ENCODE assay signal across 8 cellular contexts in genomic region chr16:635573-636205, GRCh38. TPM values are rescaled to one million over a fixed set of nuclear protein-coding genes. Genes with fewer than 3 reads are reported as not detected.
DNase-seq lines count a peak whose midpoint lies in the region; ATAC-seq and TF ChIP-seq lines count a peak whose summit lies in the region.

No MANE protein-coding gene starts in this region.

- H3K4me1 Mint-ChIP-seq in CD4-positive, CD25-positive, alpha-beta regulatory T cell = peaks cover 0 to 12% (median 4%) of the 10 kb centered on the region in 4 donors
- peaks cover 9% of the 10 kb centered on the region for H3K4me1 Mint-ChIP-seq in activated CD4-positive, alpha-beta T cell treated with anti-CD3 and anti-CD28 coated beads, Interleukin-2, amount 10 ng/mL, durations not matched to agents 7 days and 5 days

- peaks cover 21% of the 10 kb centered on the region for H3K4me1 ChIP-seq in CD4-positive, CD25-positive, alpha-beta regulatory T cell (ENCODE audit: control insufficient read depth, insufficient read depth, low read length, poor library complexity, severe bottlenecking)
- peaks cover 3 to 15% of the 10 kb centered on the region in 2 experiments; a peak in 3 of 4 replicates for H3K4me1 ChIP-seq in HCT116 (ENCODE audit: control insufficient read depth in 1 of 2, insufficient read depth in 2 of 2, low read length in 2 of 2)
- peaks cover 0 to 36% of the 10 kb centered on the region in 2 donors for H3K4me1 ChIP-seq in right atrium auricular region
- peaks cover 17 to 65% (median 44%) of the 10 kb centered on the region in 6 donors for H3K4me1 ChIP-seq in spleen

- peak overlapping the region; percentile 78 for H3K4me3 ChIP-seq in CD4-positive, CD25-positive, alpha-beta regulatory T cell (ENCODE audit: low read depth, low read length)
- H3K4me3 ChIP-seq in HCT116 (replicated peaks in 1 of 2; ENCODE audit: low read depth in 1 of 2, low read length in 2 of 2) (peak overlapping the region; percentile 61 to 67), right atrium auricular region (peak overlapping the region; percentile 82 to 85), spleen (peak overlapping the region; percentile 66 to 98 (median 85))

- no peak overlapping the region for H3K27ac ChIP-seq in CD4-positive, CD25-positive, alpha-beta regulatory T cell (ENCODE audit: insufficient read depth, low read length, poor library complexity, severe bottlenecking)
- H3K27ac ChIP-seq in HCT116 (ENCODE audit: low read depth, low read length) (peak overlapping the region; percentile 72), right atrium auricular region (peak overlapping the region; percentile 99), spleen (peak overlapping the region; percentile 93 to 98 (median 95))

- no peaks in the 10 kb centered on the region for H3K27me3 ChIP-seq in CD4-positive, CD25-positive, alpha-beta regulatory T cell (ENCODE audit: control insufficient read depth, insufficient read depth, low read length)
- H3K27me3 ChIP-seq in HCT116 (ENCODE audit: insufficient read depth, low read length) (no peaks in the 10 kb centered on the region), right atrium auricular region (no peaks in the 10 kb centered on the region), spleen (replicated peaks in 1 of 7) (peaks cover 0 to 8% (median 0%) of the 10 kb centered on the region in 7 donors)

- DNase-seq in CD4-positive, CD25-positive, alpha-beta regulatory T cell = no peak
- no peak for DNase-seq in HCT116 (ENCODE audit: low read depth, low spot score)
- DNase-seq in activated CD4-positive, alpha-beta T cell treated with anti-CD3 and anti-CD28 coated beads, Interleukin-2, amount 10 ng/mL, durations not matched to agents 7 days and 5 days = no peak
- no peak for DNase-seq in right atrium auricular region (ENCODE audit: low spot score)
- DNase-seq in spleen = peak; percentile 89
- DNase-seq in cerebellar cortex (ENCODE audit: low spot score) = no peak
- no peak for DNase-seq in GF-D8 (lab: John Stamatoyannopoulos, UW)

- no peak overlapping the region for H3K27ac Mint-ChIP-seq in CD4-positive, CD25-positive, alpha-beta regulatory T cell
- H3K27ac Mint-ChIP-seq in activated CD4-positive, alpha-beta T cell treated with anti-CD3 and anti-CD28 coated beads, Interleukin-2, amount 10 ng/mL, durations not matched to agents 7 days and 5 days = no peak overlapping the region

- CTCF ChIA-PET in HCT116 (lab: Charles Lee) = interaction anchor here (1.4 kb wide), 1 partner anchor 25 kb away, joined by 3 read pairs; no protein-coding TSS in a partner anchor
- CTCF ChIA-PET in activated CD4-positive, alpha-beta T cell treated with anti-CD3 and anti-CD28 coated beads, Interleukin-2, amount 10 ng/mL, durations not matched to agents 7 days and 5 days (lab: Charles Lee) = interaction anchor here (1.2 to 1.7 kb wide), 7 partner anchors 9 to 105 kb away, joined by 3 to 7 read pairs (median 4); partner anchors contain the start of genes CIAO3, RHBDL1 and WDR90

- peaks cover 8% of the 10 kb centered on the region for H3K27me3 Mint-ChIP-seq in CD4-positive, CD25-positive, alpha-beta regulatory T cell
- peaks cover 4% of the 10 kb centered on the region for H3K27me3 Mint-ChIP-seq in activated CD4-positive, alpha-beta T cell treated with anti-CD3 and anti-CD28 coated beads, Interleukin-2, amount 10 ng/mL, durations not matched to agents 7 days and 5 days

- TF ChIP-seq POLR2A in HCT116 (IDR thresholded peaks at IDR 0.05; ENCODE audit: borderline replicate concordance, extremely low read depth, insufficient read depth, insufficient read length) (no peak), spleen (IDR thresholded peaks at IDR 0.05) (no peak)

- no peaks in the 10 kb centered on the region for H3K36me3 ChIP-seq in CD4-positive, CD25-positive, alpha-beta regulatory T cell (ENCODE audit: control insufficient read depth, insufficient read depth, low read length)
- H3K36me3 ChIP-seq in HCT116 (ENCODE audit: control insufficient read depth in 1 of 2, insufficient read depth in 2 of 2, low read length in 2 of 2) (no peaks in the 10 kb centered on the region), right atrium auricular region (peaks cover 6% of the 10 kb centered on the region), spleen (peaks cover 0 to 30% (median 17%) of the 10 kb centered on the region in 6 donors)

- BruUV-seq in HCT116 (replicated peaks; lab: Mats Ljungman, UMichigan) = no TSS peak

- POLR2A ChIA-PET in HCT116 (lab: Charles Lee) = interaction anchor here (1.0 kb wide), 1 partner anchor 108 kb away, joined by 4 read pairs; the partner anchor contains the start of gene CAPN15
- POLR2A ChIA-PET in activated CD4-positive, alpha-beta T cell treated with anti-CD3 and anti-CD28 coated beads, Interleukin-2, amount 10 ng/mL, durations not matched to agents 7 days and 5 days (lab: Charles Lee) = interaction anchor here (0.8 kb wide), 2 partner anchors 85 to 109 kb away, joined by 3 read pairs; no protein-coding TSS in a partner anchor

- H3K9me3 Mint-ChIP-seq in CD4-positive, CD25-positive, alpha-beta regulatory T cell = peaks cover 0 to 3% (median 0%) of the 10 kb centered on the region in 7 donors
- H3K9me3 Mint-ChIP-seq in activated CD4-positive, alpha-beta T cell treated with anti-CD3 and anti-CD28 coated beads, Interleukin-2, amount 10 ng/mL, durations not matched to agents 7 days and 5 days = no peaks in the 10 kb centered on the region

- H3K4me2 ChIP-seq in HCT116 (ENCODE audit: low read length) = peak overlapping the region; percentile 76

- peaks cover 15% of the 10 kb centered on the region; the same call in 1 of the 2 replicates for H3K79me2 ChIP-seq in HCT116 (ENCODE audit: insufficient read depth, low read length)

- TF ChIP-seq CTCF in HCT116 (IDR thresholded peaks at IDR 0.05 in 2 of 3, conservative IDR thresholded peaks at IDR 0.05 in 1 of 3; ENCODE audit: borderline replicate concordance in 1 of 3, insufficient read depth in 1 of 3, low read depth in 2 of 3, low read length in 2 of 3) = no peak
- no peak for TF ChIP-seq CTCF in right atrium auricular region (IDR thresholded peaks at IDR 0.05)
- TF ChIP-seq CTCF in spleen (IDR thresholded peaks at IDR 0.05 in 8 of 11, conservative IDR thresholded peaks at IDR 0.05 in 3 of 11) = no peak

- no peak; the same call in 1 of the 2 replicates for TF ChIP-seq RAD21 in HCT116 (IDR thresholded peaks at IDR 0.05; ENCODE audit: low read depth)

- H3K4me3 Mint-ChIP-seq in CD4-positive, CD25-positive, alpha-beta regulatory T cell = peak overlapping the region; percentile 97 to 100 (median 98)
- H3K4me3 Mint-ChIP-seq in activated CD4-positive, alpha-beta T cell treated with anti-CD3 and anti-CD28 coated beads, Interleukin-2, amount 10 ng/mL, durations not matched to agents 7 days and 5 days = peak overlapping the region; percentile 95

- H3K36me3 Mint-ChIP-seq in CD4-positive, CD25-positive, alpha-beta regulatory T cell = no peaks in the 10 kb centered on the region
- no peaks in the 10 kb centered on the region for H3K36me3 Mint-ChIP-seq in activated CD4-positive, alpha-beta T cell treated with anti-CD3 and anti-CD28 coated beads, Interleukin-2, amount 10 ng/mL, durations not matched to agents 7 days and 5 days (ENCODE audit: low read depth)

- H3K9ac ChIP-seq in HCT116 (ENCODE audit: low read length) = peak overlapping the region; percentile 81

- 0 to 21% (median 5%) methylated on average over 8 to 55 of the region's 55 CpGs for WGBS in spleen, 5 donors

- no peak overlapping the region for H2AFZ ChIP-seq in HCT116 (ENCODE audit: low read depth, low read length, poor library complexity, severe bottlenecking)

- no peak for ATAC-seq in CD4-positive, CD25-positive, alpha-beta regulatory T cell (ENCODE audit: low read depth in 2 of 2)
- ATAC-seq in HCT116 = peak; percentile 2; the same call in 1 of the 2 replicates
- no peak for ATAC-seq in activated CD4-positive, CD25-positive, alpha-beta regulatory T cell treated with anti-CD3 and anti-CD28 coated beads, Interleukin-2, amount 50 U/mL, for 24 hours

- intact Hi-C loops in HCT116 (cut with micrococcal nuclease) = no loop called here
- intact Hi-C loops in spleen (cut with DNase I; ENCODE audit: low total_unique reads) = no loop called here

- RAD21 ChIA-PET in HCT116 (lab: Charles Lee; ENCODE audit: low non-redundant PET in 1 of 2, low total read pairs in 2 of 2, uncharacterized antibody in 2 of 2, unreplicated experiment in 2 of 2) = no interaction called here

- H4K20me1 ChIP-seq in HCT116 (ENCODE audit: insufficient read depth) = no peaks in the 10 kb centered on the region

- no peaks in the 10 kb centered on the region for H3K9me2 ChIP-seq in HCT116 (ENCODE audit: insufficient read depth)

- H3K9me3 ChIP-seq in CD4-positive, CD25-positive, alpha-beta regulatory T cell (ENCODE audit: control insufficient read depth in 2 of 2, low read length in 2 of 2) = peaks cover 0 to 4% of the 10 kb centered on the region in 2 experiments
- H3K9me3 ChIP-seq in HCT116 (ENCODE audit: control insufficient read depth in 1 of 2, insufficient read depth in 1 of 2, low read depth in 1 of 2, low read length in 2 of 2) (no peaks in the 10 kb centered on the region), right atrium auricular region (no peaks in the 10 kb centered on the region), spleen (no peaks in the 10 kb centered on the region)

RNA-seq across cellular contexts. Expression of gene METTL26, which starts 0.4 kb away (rescaled TPM):
- 45.3 TPM for total RNA-seq in CD4-positive, CD25-positive, alpha-beta regulatory T cell
- polyA plus RNA-seq in CD4-positive, CD25-positive, alpha-beta regulatory T cell = 100 to 1,000 TPM in 2 of 4 donors, 10 to 100 TPM in 2; 82.7 to 133 (median 102) TPM
- total RNA-seq in HCT116 (2021; ENCODE audit: unreplicated experiment) = 85.7 TPM
- polyA plus RNA-seq in HCT116 (2012) = 120 and 130 TPM in 2 replicates
- 10 to 100 TPM; 63.7 to 78.0 TPM for total RNA-seq in activated CD4-positive, alpha-beta T cell treated with anti-CD3 and anti-CD28 coated beads, Interleukin-2, amount 10 ng/mL, durations not matched to agents 7 days and 5 days
- 100 to 1,000 TPM; 103 to 137 TPM for total RNA-seq in right atrium auricular region
- total RNA-seq in spleen = 10 to 100 TPM; 39.6 to 78.4 (median 46.0) TPM
- 100 to 1,000 TPM; 114 to 165 (median 133) TPM for polyA plus RNA-seq in spleen

RNA-seq across cellular contexts. Expression of gene WFIKKN1, which starts 4.9 kb away (rescaled TPM):
- 0.22 TPM for total RNA-seq in CD4-positive, CD25-positive, alpha-beta regulatory T cell
- polyA plus RNA-seq in CD4-positive, CD25-positive, alpha-beta regulatory T cell = not detected
- total RNA-seq in HCT116 (2021; ENCODE audit: unreplicated experiment) (0.47 TPM), right atrium auricular region (under 1 TPM; 0.52 to 0.71 TPM), spleen (1 to 10 TPM in 3 of 7 donors, under 1 TPM in 4; 0.49 to 1.5 (median 0.95) TPM)
- 0.17 and 0.26 TPM in 2 replicates for polyA plus RNA-seq in HCT116 (2012)
- 1 to 10 TPM; 1.8 to 2.7 TPM for total RNA-seq in activated CD4-positive, alpha-beta T cell treated with anti-CD3 and anti-CD28 coated beads, Interleukin-2, amount 10 ng/mL, durations not matched to agents 7 days and 5 days
- polyA plus RNA-seq in spleen = 1 to 10 TPM in 1 of 3 donors, under 1 TPM in 2; 0.15 to 1.8 (median 0.30) TPM

RNA-seq across cellular contexts. Expression of gene MCRIP2, which starts 5.9 kb away (rescaled TPM):
- total RNA-seq in CD4-positive, CD25-positive, alpha-beta regulatory T cell = 10.5 TPM
- polyA plus RNA-seq in CD4-positive, CD25-positive, alpha-beta regulatory T cell = 10 to 100 TPM; 18.0 to 23.1 (median 18.4) TPM
- total RNA-seq in HCT116 (2021; ENCODE audit: unreplicated experiment) = 34.9 TPM
- polyA plus RNA-seq in HCT116 (2012) = 36.7 and 37.1 TPM in 2 replicates
- total RNA-seq in activated CD4-positive, alpha-beta T cell treated with anti-CD3 and anti-CD28 coated beads, Interleukin-2, amount 10 ng/mL, durations not matched to agents 7 days and 5 days = 10 to 100 TPM; 17.3 to 20.2 TPM
- 100 to 1,000 TPM; 110 to 121 TPM for total RNA-seq in right atrium auricular region
- total RNA-seq in spleen = 10 to 100 TPM; 23.6 to 45.8 (median 36.1) TPM
- polyA plus RNA-seq in spleen = 100 to 1,000 TPM in 1 of 3 donors, 10 to 100 TPM in 2; 56.5 to 106 (median 80.8) TPM

RNA-seq across cellular contexts. Expression of gene WDR90, which starts 13.5 kb away (rescaled TPM):
- total RNA-seq in CD4-positive, CD25-positive, alpha-beta regulatory T cell = 11.4 TPM
- 1 to 10 TPM in 2 of 4 donors, under 1 TPM in 2; 0.89 to 2.5 (median 1.1) TPM for polyA plus RNA-seq in CD4-positive, CD25-positive, alpha-beta regulatory T cell
- total RNA-seq in HCT116 (2021; ENCODE audit: unreplicated experiment) = 73.7 TPM
- polyA plus RNA-seq in HCT116 (2012) = 45.4 and 47.6 TPM in 2 replicates
- 10 to 100 TPM; 54.9 to 81.6 TPM for total RNA-seq in activated CD4-positive, alpha-beta T cell treated with anti-CD3 and anti-CD28 coated beads, Interleukin-2, amount 10 ng/mL, durations not matched to agents 7 days and 5 days
- 1 to 10 TPM; 3.0 to 5.7 TPM for total RNA-seq in right atrium auricular region
- total RNA-seq in spleen = 10 to 100 TPM in 6 of 7 donors, 1 to 10 TPM in 1; 7.9 to 30.2 (median 16.7) TPM
- polyA plus RNA-seq in spleen = 10 to 100 TPM; 10.3 to 25.1 (median 22.1) TPM

RNA-seq across cellular contexts. Expression of gene RHOT2, which starts 32.2 kb away (rescaled TPM):
- total RNA-seq in CD4-positive, CD25-positive, alpha-beta regulatory T cell = 212 TPM
- 10 to 100 TPM; 34.3 to 47.1 (median 38.4) TPM for polyA plus RNA-seq in CD4-positive, CD25-positive, alpha-beta regulatory T cell
- 98.5 TPM for total RNA-seq in HCT116 (2021; ENCODE audit: unreplicated experiment)
- polyA plus RNA-seq in HCT116 (2012) = 62.9 and 63.5 TPM in 2 replicates
- total RNA-seq in activated CD4-positive, alpha-beta T cell treated with anti-CD3 and anti-CD28 coated beads, Interleukin-2, amount 10 ng/mL, durations not matched to agents 7 days and 5 days = 100 to 1,000 TPM; 128 to 150 TPM
- 10 to 100 TPM; 37.8 to 42.8 TPM for total RNA-seq in right atrium auricular region
- total RNA-seq in spleen = 100 to 1,000 TPM in 5 of 7 donors, 10 to 100 TPM in 2; 71.3 to 152 (median 131) TPM
- polyA plus RNA-seq in spleen = 100 to 1,000 TPM; 139 to 309 (median 245) TPM
